ENCODE assay signal across 8 cellular contexts in the genomic region with DNA sequence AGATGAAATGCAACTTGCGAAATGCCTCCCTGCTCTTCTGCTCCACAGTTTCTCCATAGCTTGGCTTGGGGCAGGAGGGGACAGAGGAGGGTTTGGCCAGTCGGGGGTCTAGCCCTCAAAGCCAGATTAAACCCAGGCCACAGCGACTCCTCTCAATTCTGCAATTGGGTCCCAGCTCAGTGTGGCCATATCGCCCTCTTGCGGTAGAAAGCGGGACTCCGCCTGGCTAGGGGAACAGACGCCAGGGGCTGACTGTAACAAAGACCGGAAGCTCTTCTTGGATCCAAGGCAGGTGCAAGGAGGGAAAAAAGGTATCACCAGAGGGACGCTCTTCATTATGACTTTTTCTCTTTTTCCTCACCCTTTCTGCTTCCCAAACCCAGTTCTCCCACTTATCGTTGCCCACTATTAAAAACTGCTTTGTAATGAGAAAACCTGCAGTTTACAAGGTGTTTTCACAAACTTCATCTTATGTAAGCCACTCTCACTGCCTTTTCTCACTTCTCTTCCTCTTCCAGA. TPM values are rescaled to one million over a fixed set of nuclear protein-coding genes. Genes with fewer than 3 reads are reported as not detected.
DNase-seq lines count a peak whose midpoint lies in the region; ATAC-seq and TF ChIP-seq lines count a peak whose summit lies in the region.

No MANE protein-coding gene starts in this region.

- H3K27me3 ChIP-seq in dorsolateral prefrontal cortex (no peaks in the 10 kb centered on the region), lower lobe of right lung (ENCODE audit: low read depth) (peaks cover 5% of the 10 kb centered on the region)

- H3K9me3 ChIP-seq in lower lobe of right lung: no peaks in the 10 kb centered on the region

- H3K36me3 ChIP-seq in lower lobe of right lung: no peaks in the 10 kb centered on the region

- peak; percentile 58 for ATAC-seq in HG03439 (IDR thresholded peaks at IDR 0.05; ENCODE audit: unreplicated experiment)
- peak; percentile 95 for ATAC-seq in lower lobe of right lung
- no peak for ATAC-seq in GM18517 (IDR thresholded peaks at IDR 0.05; ENCODE audit: unreplicated experiment)

- peak; percentile 97 for TF ChIP-seq CTCF in GM12865 (IDR thresholded peaks at IDR 0.05; ENCODE audit: insufficient read depth, low read depth, low read length, missing control alignments)
- TF ChIP-seq CTCF in dorsolateral prefrontal cortex (IDR thresholded peaks at IDR 0.05 in 54 of 56, conservative IDR thresholded peaks at IDR 0.05 in 2 of 56; ENCODE audit: low read depth in 1 of 56, partially characterized antibody in 56 of 56): peak; percentile 53 to 98 (median 94)
- peak; percentile 96 for TF ChIP-seq CTCF in lower lobe of right lung (IDR thresholded peaks at IDR 0.05)

- H3K27ac ChIP-seq in dorsolateral prefrontal cortex: no peak overlapping the region
- H3K27ac ChIP-seq in lower lobe of right lung: no peak overlapping the region

- peaks cover 16% of the 10 kb centered on the region for H3K4me1 ChIP-seq in lower lobe of right lung

- DNase-seq in GM12865 (ENCODE audit: low read depth): peak; percentile 88
- DNase-seq in NCI-H526 (lab: John Stamatoyannopoulos, UW): peak; percentile 84 to 92
- peak; percentile 93 to 96 for DNase-seq in activated CD4-positive, alpha-beta T cell treated with anti-CD3 and anti-CD28 coated beads, Interleukin-2, amount 50 U/mL, for 48 hours
- DNase-seq in dorsolateral prefrontal cortex: peak; percentile 54 to 84 (median 73)
- peak; percentile 86 for DNase-seq in lower lobe of right lung
- DNase-seq in stimulated activated CD8-positive, alpha-beta memory T cell treated with anti-CD3 and anti-CD28 coated beads, Interleukin-12 subunit alpha, Interleukin-12 subunit beta, amount 100 ng/mL, for 24 hours (ENCODE audit: extremely low read depth): peak; percentile 45

- no peak overlapping the region for H3K4me3 ChIP-seq in GM12865 (ENCODE audit: low read depth, low read length)
- no peak overlapping the region for H3K4me3 ChIP-seq in dorsolateral prefrontal cortex
- H3K4me3 ChIP-seq in lower lobe of right lung: no peak overlapping the region

- intact Hi-C loops in dorsolateral prefrontal cortex (cut with DNase I) (loop anchor here (2.0 to 5.0 kb wide), 2 partner anchors 189 kb away; no protein-coding TSS in a partner anchor), lower lobe of right lung (cut with DNase I) (no loop called here)

RNA-seq across cellular contexts. Expression of gene TNPO3, which starts 36.6 kb away (rescaled TPM):
- total RNA-seq in dorsolateral prefrontal cortex (10 to 100 TPM; 26.7 to 48.8 (median 38.5) TPM), lower lobe of right lung (37.0 TPM)

RNA-seq across cellular contexts. Expression of gene TSPAN33, which starts 53.0 kb away (rescaled TPM):
- total RNA-seq in dorsolateral prefrontal cortex (10 to 100 TPM; 16.4 to 44.4 (median 27.1) TPM), lower lobe of right lung (9.5 TPM)
